19 cellular contexts compared by ENCODE assay signal in the genomic region with DNA sequence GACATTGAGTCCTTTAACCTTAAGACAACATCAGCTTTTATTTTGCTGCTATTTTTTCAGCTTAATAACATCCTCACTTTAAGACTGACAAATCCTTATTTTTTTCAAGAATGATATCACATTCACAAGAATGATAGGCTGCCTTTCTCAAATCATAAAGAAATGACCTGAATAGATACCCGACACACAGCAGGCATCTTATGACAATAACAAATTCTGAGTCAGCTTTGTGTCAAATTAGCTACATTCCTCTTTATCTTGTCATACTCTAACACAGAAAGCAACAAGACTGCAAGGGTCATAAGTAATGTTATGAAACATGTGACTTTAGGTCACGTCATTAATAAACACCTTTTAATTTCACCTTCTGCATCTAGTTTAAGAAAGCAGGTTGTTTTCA.
DNase-seq lines count a peak whose midpoint lies in the region; ATAC-seq and TF ChIP-seq lines count a peak whose summit lies in the region.
"Had no signal": no experiment of that assay in that cellular context is flagged by ENCODE, and none has a peak within 500 bp of the region (broad histone marks: within the 10 kb centered on the region; RNA-seq: fewer than 3 reads in every experiment).

No MANE protein-coding gene starts in this region.

- no peak overlapping the region for H3K9ac ChIP-seq in adipocyte (ENCODE audit: low read length)
- H3K9ac ChIP-seq: BLaER1 had no signal

- no peak for TF ChIP-seq POLR2A in tibial nerve (IDR thresholded peaks at IDR 0.05)

- no peaks in the 10 kb centered on the region for H3K36me3 ChIP-seq in adipocyte (ENCODE audit: control insufficient read depth, insufficient read depth, low read length, severe bottlenecking)
- no peaks in the 10 kb centered on the region for H3K36me3 ChIP-seq in tibial nerve
- H3K36me3 ChIP-seq: BLaER1, MG63 had no signal

- H3K27ac ChIP-seq in tibial nerve = no peak overlapping the region
- H3K27ac ChIP-seq: BLaER1 had no signal

- no peak for ATAC-seq in HG03280 (IDR thresholded peaks at IDR 0.05; ENCODE audit: unreplicated experiment)

- TF ChIP-seq EP300 in tibial nerve (IDR thresholded peaks at IDR 0.05) = no peak

- DNase-seq in AG20443 (ENCODE audit: low spot score) = peak; percentile 22
- peak; percentile 17 for DNase-seq in HPDE6-E6E7 (ENCODE audit: extremely low spot score)
- DNase-seq in adipocyte (ENCODE audit: low read depth) = peak; percentile 33
- peak; percentile 17 for DNase-seq in kidney tubule cell (ENCODE audit: low spot score)
- no peak for DNase-seq in tibial nerve (ENCODE audit: low spot score in 2 of 2)
- DNase-seq in HuH-7.5 (ENCODE audit: low spot score) = no peak
- DNase-seq in hepatic stellate cell (ENCODE audit: low spot score) = no peak
- DNase-seq: CD8-positive, alpha-beta memory T cell; DMS 273 treated with DMSO at 0.1 percent for 48 hours; H9; KG1; MG63; NCI-H1092 treated with DMSO at 0.1 percent for 48 hours; NCI-H1694; NCI-H2107; NCI-H345; NCI-H526 treated with DMSO at 0.1 percent for 48 hours had no signal

- H3K27me3 ChIP-seq in adipocyte (replicated peaks; ENCODE audit: control insufficient read depth, insufficient read depth, low read length) (no peaks in the 10 kb centered on the region), tibial nerve (no peaks in the 10 kb centered on the region)
- H3K27me3 ChIP-seq: BLaER1, MG63 had no signal

- H3K4me1 ChIP-seq in adipocyte (ENCODE audit: control insufficient read depth, insufficient read depth, low read length) (peaks cover 10% of the 10 kb centered on the region), tibial nerve (no peaks in the 10 kb centered on the region)

- TF ChIP-seq CTCF in tibial nerve (IDR thresholded peaks at IDR 0.05) = no peak

- no peaks in the 10 kb centered on the region for H3K9me3 ChIP-seq in adipocyte (ENCODE audit: control insufficient read depth, low read length)
- no peaks in the 10 kb centered on the region for H3K9me3 ChIP-seq in tibial nerve
- H3K9me3 ChIP-seq: BLaER1, MG63 had no signal

- H3K4me3 ChIP-seq in adipocyte (ENCODE audit: low read length) (no peak overlapping the region), tibial nerve (no peak overlapping the region)
- H3K4me3 ChIP-seq: BLaER1, MG63 had no signal

- 75 to 89% methylated on average over 2 of the region's 2 CpGs for WGBS in tibial nerve, 2 donors

Comparison
In these comparisons a context has a peak if more than half of its experiments do, and no peak if none do; other contexts are left out.
1. DNase-seq: peak in AG20443 (single experiment), HPDE6-E6E7 (single experiment), adipocyte (single experiment) and kidney tubule cell (single experiment); none in tibial nerve (0 of 2), HuH-7.5 (single experiment) and hepatic stellate cell (single experiment).